ENCODE assay signal across 8 cellular contexts in genomic region chr1:39787108-39787375, GRCh38. TPM values are rescaled to one million over a fixed set of nuclear protein-coding genes. Genes with fewer than 3 reads are reported as not detected.
A peak's percentile ranks its signal among the peaks of the same experiment; 100 is the strongest.
DNase-seq lines count a peak whose midpoint lies in the region; ATAC-seq, FAIRE-seq and TF ChIP-seq lines count a peak whose summit lies in the region.
"Not testable (repeated sequence)": the region's sequence is repeated elsewhere in the genome, so short reads cannot be mapped to it uniquely, and the experiment has no call there.

No MANE protein-coding gene starts in this region.

- H2AFZ ChIP-seq in HepG2 (ENCODE audit: low read length) = not testable (repeated sequence)

- CTCF ChIA-PET in CD4-positive, alpha-beta memory T cell (lab: Charles Lee; ENCODE audit: partially characterized antibody) = interaction anchor here (1.6 kb wide), 1 partner anchor 12 kb away, joined by 5 read pairs; no protein-coding TSS in a partner anchor
- CTCF ChIA-PET in activated CD4-positive, alpha-beta T cell treated with anti-CD3 and anti-CD28 coated beads for 36 hours (lab: Charles Lee) = interaction anchor here (0.9 kb wide), 1 partner anchor 12 kb away, joined by 4 read pairs; no protein-coding TSS in a partner anchor
- CTCF ChIA-PET in HepG2 (lab: Yijun Ruan, JAX; ENCODE audit: low intra/inter-chr PET ratio, low total read pairs) = not testable (repeated sequence)

- not testable (repeated sequence) for BruUV-seq in HepG2 (replicated peaks; lab: Mats Ljungman, UMichigan)

- FAIRE-seq in HepG2 (lab: Jason Lieb, UNC) = not testable (repeated sequence)

- not testable (repeated sequence) for ATAC-seq in activated CD4-positive, alpha-beta T cell treated with anti-CD3 and anti-CD28 coated beads for 36 hours; HepG2

- H3K36me3 Mint-ChIP-seq in CD4-positive, alpha-beta memory T cell; IgD-negative memory B cell; activated CD4-positive, alpha-beta T cell treated with anti-CD3 and anti-CD28 coated beads for 36 hours (ENCODE audit: low read depth); activated T-helper 2 cell treated with anti-CD3 and anti-CD28 coated beads, Interferon-gamma antibody, Interleukin-2, Interleukin-4, amounts not matched to agents 10 μg/mL and 5 μg/mL and 100 μg/mL, durations not matched to agents 14 hours and 24 hours and 36 hours (ENCODE audit: low read depth); nephron (ENCODE audit: low read depth): not testable (repeated sequence)

- not testable (repeated sequence) for H4K20me1 ChIP-seq in HepG2 (ENCODE audit: insufficient read depth, low read length)

- not testable (repeated sequence) for H3K9ac ChIP-seq in HepG2 (ENCODE audit: insufficient read depth, low read depth, low read length)

- intact Hi-C loops in CD4-positive, alpha-beta memory T cell (cut with micrococcal nuclease); activated CD4-positive, alpha-beta T cell treated with anti-CD3 and anti-CD28 coated beads for 36 hours (cut with DNase I, micrococcal nuclease); activated T-helper 2 cell treated with anti-CD3 and anti-CD28 coated beads, Interferon-gamma antibody, Interleukin-2, Interleukin-4, amounts not matched to agents 10 μg/mL and 5 μg/mL and 100 μg/mL, durations not matched to agents 14 hours and 24 hours and 36 hours (cut with micrococcal nuclease); HepG2 (cut with micrococcal nuclease; ENCODE audit: unreplicated experiment): not testable (repeated sequence)

- H3K27ac ChIP-seq in CD4-positive, alpha-beta memory T cell (ENCODE audit: low read depth, low read length); HepG2 (ENCODE audit: extremely low read length, insufficient read depth, low read length): not testable (repeated sequence)
- H3K27ac ChIP-seq in caudate nucleus (ENCODE audit: low read depth, low read length) (peak overlapping the region; percentile 62), substantia nigra (ENCODE audit: low read depth, low read length, poor library complexity, severe bottlenecking) (peak overlapping the region; percentile 77)

- TF ChIP-seq POLR2A in HepG2 (IDR thresholded peaks at IDR 0.05; ENCODE audit: insufficient read depth in 1 of 2, low read depth in 2 of 2, low read length in 2 of 2) = not testable (repeated sequence)

- TF ChIP-seq EP300 in HepG2 (IDR thresholded peaks at IDR 0.05; ENCODE audit: low read depth in 2 of 2, low read length in 2 of 2); HepG2 (CRISPR knock-in tag; IDR thresholded peaks at IDR 0.05; ENCODE audit: borderline replicate concordance): not testable (repeated sequence)

- not testable (repeated sequence) for H3K4me3 ChIP-seq in CD4-positive, alpha-beta memory T cell (ENCODE audit: low read length in 2 of 2); HepG2 (replicated peaks in 1 of 3; ENCODE audit: insufficient read depth in 1 of 3, low read depth in 2 of 3, low read length in 3 of 3)

- H3K79me2 ChIP-seq in HepG2 (ENCODE audit: insufficient read depth, low read length) = not testable (repeated sequence)

- H3K4me3 Mint-ChIP-seq in CD4-positive, alpha-beta memory T cell = peak overlapping the region in 7 of 8 donors; percentile 51 to 79 (median 68)
- H3K4me3 Mint-ChIP-seq in IgD-negative memory B cell (peak overlapping the region; percentile 76 to 87 (median 82)), nephron (peak overlapping the region; percentile 54 to 74 (median 68))
- peak overlapping the region; percentile 21 for H3K4me3 Mint-ChIP-seq in activated CD4-positive, alpha-beta T cell treated with anti-CD3 and anti-CD28 coated beads for 36 hours
- H3K4me3 Mint-ChIP-seq in activated T-helper 2 cell treated with anti-CD3 and anti-CD28 coated beads, Interferon-gamma antibody, Interleukin-2, Interleukin-4, amounts not matched to agents 10 μg/mL and 5 μg/mL and 100 μg/mL, durations not matched to agents 14 hours and 24 hours and 36 hours (ENCODE audit: low read depth) = peak overlapping the region; percentile 24

- H3K27ac Mint-ChIP-seq in CD4-positive, alpha-beta memory T cell = peak overlapping the region in 2 of 7 donors; percentile 9 to 10
- H3K27ac Mint-ChIP-seq in IgD-negative memory B cell = peak overlapping the region; percentile 54 to 84 (median 71)
- not testable (repeated sequence) for H3K27ac Mint-ChIP-seq in activated CD4-positive, alpha-beta T cell treated with anti-CD3 and anti-CD28 coated beads for 36 hours; activated T-helper 2 cell treated with anti-CD3 and anti-CD28 coated beads, Interferon-gamma antibody, Interleukin-2, Interleukin-4, amounts not matched to agents 10 μg/mL and 5 μg/mL and 100 μg/mL, durations not matched to agents 14 hours and 24 hours and 36 hours; nephron

- H3K4me2 ChIP-seq in HepG2 (ENCODE audit: low read depth, low read length) = not testable (repeated sequence)

- 65% methylated on average over 2 of the region's 5 CpGs for WGBS in HepG2 (ENCODE audit: low lambda C conversion rate)

- not testable (repeated sequence) for H3K27me3 Mint-ChIP-seq in CD4-positive, alpha-beta memory T cell; IgD-negative memory B cell
- H3K27me3 Mint-ChIP-seq in activated CD4-positive, alpha-beta T cell treated with anti-CD3 and anti-CD28 coated beads for 36 hours = peaks cover 22% of the 10 kb centered on the region
- peaks cover 25% of the 10 kb centered on the region for H3K27me3 Mint-ChIP-seq in activated T-helper 2 cell treated with anti-CD3 and anti-CD28 coated beads, Interferon-gamma antibody, Interleukin-2, Interleukin-4, amounts not matched to agents 10 μg/mL and 5 μg/mL and 100 μg/mL, durations not matched to agents 14 hours and 24 hours and 36 hours (ENCODE audit: low read depth)
- peaks cover 68% of the 10 kb centered on the region for H3K27me3 Mint-ChIP-seq in nephron (ENCODE audit: low read depth)

- in situ Hi-C loops in HepG2 (cut with HindIII; ENCODE audit: extremely low pct_ligation_motif_present, low pct_unique_long_range_greater_than_20kb) = not testable (repeated sequence)

- not testable (repeated sequence) for H3K9me3 Mint-ChIP-seq in CD4-positive, alpha-beta memory T cell; IgD-negative memory B cell; activated CD4-positive, alpha-beta T cell treated with anti-CD3 and anti-CD28 coated beads for 36 hours (ENCODE audit: low read depth); activated T-helper 2 cell treated with anti-CD3 and anti-CD28 coated beads, Interferon-gamma antibody, Interleukin-2, Interleukin-4, amounts not matched to agents 10 μg/mL and 5 μg/mL and 100 μg/mL, durations not matched to agents 14 hours and 24 hours and 36 hours; nephron

- H3K36me3 ChIP-seq in CD4-positive, alpha-beta memory T cell (ENCODE audit: insufficient read depth, low read length); HepG2 (replicated peaks in 1 of 2; ENCODE audit: control insufficient read depth in 1 of 2, insufficient read depth in 2 of 2, low read length in 2 of 2): not testable (repeated sequence)

- not testable (repeated sequence) for H3K27me3 ChIP-seq in CD4-positive, alpha-beta memory T cell (ENCODE audit: insufficient read depth, low read length)
- peaks cover 0 to 15% of the 10 kb centered on the region in 2 experiments; a peak in 3 of 5 replicates for H3K27me3 ChIP-seq in HepG2 (ENCODE audit: control insufficient read depth in 1 of 2, insufficient read depth in 2 of 2, low read length in 2 of 2)

- not testable (repeated sequence) for H3K4me1 ChIP-seq in CD4-positive, alpha-beta memory T cell (ENCODE audit: insufficient read depth, low read length); HepG2 (ENCODE audit: insufficient read depth, low read length)

- H3K4me1 Mint-ChIP-seq in CD4-positive, alpha-beta memory T cell = peaks cover 0 to 22% (median 7%) of the 10 kb centered on the region in 4 donors
- peaks cover 0 to 29% (median 8%) of the 10 kb centered on the region in 3 donors for H3K4me1 Mint-ChIP-seq in IgD-negative memory B cell
- H3K4me1 Mint-ChIP-seq in activated CD4-positive, alpha-beta T cell treated with anti-CD3 and anti-CD28 coated beads for 36 hours; activated T-helper 2 cell treated with anti-CD3 and anti-CD28 coated beads, Interferon-gamma antibody, Interleukin-2, Interleukin-4, amounts not matched to agents 10 μg/mL and 5 μg/mL and 100 μg/mL, durations not matched to agents 14 hours and 24 hours and 36 hours (ENCODE audit: low read depth); nephron: not testable (repeated sequence)

- not testable (repeated sequence) for TF ChIP-seq CTCF in HepG2 (CRISPR knock-in tag; IDR thresholded peaks at IDR 0.05); nephron (IDR thresholded peaks at IDR 0.05; ENCODE audit: unreplicated experiment in 3 of 3)

- POLR2A ChIA-PET in CD4-positive, alpha-beta memory T cell (lab: Charles Lee; ENCODE audit: partially characterized antibody) = interaction anchor here (5.0 kb wide), 1 partner anchor 12 kb away, joined by 56 read pairs; no protein-coding TSS in a partner anchor
- POLR2A ChIA-PET in activated CD4-positive, alpha-beta T cell treated with anti-CD3 and anti-CD28 coated beads for 36 hours (lab: Charles Lee); HepG2 (lab: Yijun Ruan, JAX): not testable (repeated sequence)

- not testable (repeated sequence) for H3K9me3 ChIP-seq in CD4-positive, alpha-beta memory T cell (ENCODE audit: control insufficient read depth in 1 of 2, low read length in 2 of 2); HepG2 (ENCODE audit: low read length)

- not testable (repeated sequence) for TF ChIP-seq RAD21 in HepG2 (CRISPR knock-in tag; IDR thresholded peaks at IDR 0.05)

- not testable (repeated sequence) for DNase-seq in CD4-positive, alpha-beta memory T cell; activated CD4-positive, alpha-beta T cell treated with anti-CD3 and anti-CD28 coated beads for 36 hours; activated T-helper 2 cell treated with anti-CD3 and anti-CD28 coated beads, Interferon-gamma antibody, Interleukin-2, Interleukin-4, amounts not matched to agents 10 μg/mL and 5 μg/mL and 100 μg/mL, durations not matched to agents 14 hours and 24 hours and 36 hours (ENCODE audit: low spot score); caudate nucleus (lab: John Stamatoyannopoulos, UW); HepG2 (ENCODE audit: low spot score); substantia nigra (lab: John Stamatoyannopoulos, UW)

RNA-seq across cellular contexts. Expression of gene BMP8B, which starts 1.6 kb away (rescaled TPM):
- under 1 TPM; 0.89 to 0.99 TPM for total RNA-seq in CD4-positive, alpha-beta memory T cell
- under 1 TPM; 0.03 to 0.07 TPM for polyA plus RNA-seq in CD4-positive, alpha-beta memory T cell
- polyA plus RNA-seq in IgD-negative memory B cell = 0.14 TPM
- under 1 TPM; 0.21 to 0.28 TPM for total RNA-seq in activated CD4-positive, alpha-beta T cell treated with anti-CD3 and anti-CD28 coated beads for 36 hours
- 1.8 and 1.9 TPM in 2 replicates for total RNA-seq in activated T-helper 2 cell treated with anti-CD3 and anti-CD28 coated beads, Interferon-gamma antibody, Interleukin-2, Interleukin-4, amounts not matched to agents 10 μg/mL and 5 μg/mL and 100 μg/mL, durations not matched to agents 14 hours and 24 hours and 36 hours
- total RNA-seq in HepG2 (2016; rRNA removed; fragmentation: Illumina TruSeq; extraction: Trizol) = 0.14 and 0.29 TPM in 2 replicates
- not detected in 2 replicates for total RNA-seq in HepG2 (2016; cell fraction: cytosol; rRNA removed; fragmentation: Illumina TruSeq; extraction: Trizol; ENCODE audit: low read depth)
- total RNA-seq in HepG2 (2016; cell fraction: insoluble cytoplasmic fraction; rRNA removed; fragmentation: Illumina TruSeq; extraction: Trizol) = 0.22 and 0.36 TPM in 2 replicates
- total RNA-seq in HepG2 (2016; cell fraction: membrane; rRNA removed; fragmentation: Illumina TruSeq; extraction: Trizol) = 0.09 and 0.17 TPM in 2 replicates
- total RNA-seq in HepG2 (2016; cell fraction: nucleus; rRNA removed; fragmentation: Illumina TruSeq; extraction: Trizol) = 0.22 and 0.34 TPM in 2 replicates
- polyA plus RNA-seq in HepG2 (2011; rRNA removed) = 0.41 and 0.48 TPM in 2 replicates
- 0.24 and 0.41 TPM in 2 replicates for polyA plus RNA-seq in HepG2 (2011; cell fraction: cytosol; rRNA removed)
- 0.24 and 0.33 TPM in 2 replicates for polyA plus RNA-seq in HepG2 (2011; cell fraction: nucleus; rRNA removed)
- 0.68 and 0.78 TPM in 2 replicates for polyA plus RNA-seq in HepG2 (2012)
- polyA plus RNA-seq in HepG2 (2016; cell fraction: cytosol; fragmentation: Illumina TruSeq; extraction: Trizol; ENCODE audit: low read depth) = 0.03 TPM in 2 replicates
- 0.24 and 0.44 TPM in 2 replicates for polyA plus RNA-seq in HepG2 (2016; cell fraction: insoluble cytoplasmic fraction; fragmentation: Illumina TruSeq; extraction: Trizol; ENCODE audit: low read depth)
- 0.06 and 0.09 TPM in 2 replicates for polyA plus RNA-seq in HepG2 (2016; cell fraction: membrane; fragmentation: Illumina TruSeq; extraction: Trizol; ENCODE audit: low read depth)
- polyA plus RNA-seq in HepG2 (2016; cell fraction: nucleus; fragmentation: Illumina TruSeq; extraction: Trizol; ENCODE audit: insufficient read depth, low read depth) = 0.37 and 0.51 TPM in 2 replicates
- polyA minus RNA-seq in HepG2 (2011; rRNA and poly(A)+ RNA removed; ENCODE audit: low replicate concordance) = 0.62 and 4.1 TPM in 2 replicates
- 0.40 and 0.44 TPM in 2 replicates for polyA minus RNA-seq in HepG2 (2011; cell fraction: cytosol; rRNA and poly(A)+ RNA removed)
- 0.12 and 0.26 TPM in 2 replicates for polyA minus RNA-seq in HepG2 (2011; cell fraction: nucleus; rRNA and poly(A)+ RNA removed)

RNA-seq across cellular contexts. Expression of gene OXCT2, which starts 15.9 kb away (rescaled TPM):
- under 1 TPM in 1 of 2 experiments, not detected in 1; 0.36 TPM for total RNA-seq in CD4-positive, alpha-beta memory T cell
- not detected for polyA plus RNA-seq in CD4-positive, alpha-beta memory T cell
- polyA plus RNA-seq in IgD-negative memory B cell (0.93 TPM), HepG2 (2011; rRNA removed) (0.21 and 0.26 TPM in 2 replicates)
- total RNA-seq in activated CD4-positive, alpha-beta T cell treated with anti-CD3 and anti-CD28 coated beads for 36 hours = 1 to 10 TPM in 1 of 2 experiments, under 1 TPM in 1; 0.49 to 1.5 TPM
- 5.5 and 5.6 TPM in 2 replicates for total RNA-seq in activated T-helper 2 cell treated with anti-CD3 and anti-CD28 coated beads, Interferon-gamma antibody, Interleukin-2, Interleukin-4, amounts not matched to agents 10 μg/mL and 5 μg/mL and 100 μg/mL, durations not matched to agents 14 hours and 24 hours and 36 hours
- total RNA-seq in HepG2 (2016; rRNA removed; fragmentation: Illumina TruSeq; extraction: Trizol) = 0.33 TPM in 1 of 2 replicates, not detected in the other
- total RNA-seq in HepG2 (2016; cell fraction: cytosol; rRNA removed; fragmentation: Illumina TruSeq; extraction: Trizol; ENCODE audit: low read depth) = not detected in 2 replicates
- total RNA-seq in HepG2 (2016; cell fraction: insoluble cytoplasmic fraction; rRNA removed; fragmentation: Illumina TruSeq; extraction: Trizol) = 0.43 TPM in 1 of 2 replicates, not detected in the other
- total RNA-seq in HepG2 (2016; cell fraction: membrane; rRNA removed; fragmentation: Illumina TruSeq; extraction: Trizol) = 0.12 and 0.17 TPM in 2 replicates
- 0.22 and 0.34 TPM in 2 replicates for total RNA-seq in HepG2 (2016; cell fraction: nucleus; rRNA removed; fragmentation: Illumina TruSeq; extraction: Trizol)
- polyA plus RNA-seq in HepG2 (2011; cell fraction: cytosol; rRNA removed) = 0.18 and 0.31 TPM in 2 replicates
- polyA plus RNA-seq in HepG2 (2011; cell fraction: nucleus; rRNA removed) = 1.2 and 1.7 TPM in 2 replicates
- 0.25 TPM in 2 replicates for polyA plus RNA-seq in HepG2 (2012)
- polyA plus RNA-seq in HepG2 (2016; cell fraction: cytosol; fragmentation: Illumina TruSeq; extraction: Trizol; ENCODE audit: low read depth) = not detected in 2 replicates
- 0.29 TPM in 1 of 2 replicates, not detected in the other for polyA plus RNA-seq in HepG2 (2016; cell fraction: insoluble cytoplasmic fraction; fragmentation: Illumina TruSeq; extraction: Trizol; ENCODE audit: low read depth)
- not detected in 2 replicates for polyA plus RNA-seq in HepG2 (2016; cell fraction: membrane; fragmentation: Illumina TruSeq; extraction: Trizol; ENCODE audit: low read depth)
- polyA plus RNA-seq in HepG2 (2016; cell fraction: nucleus; fragmentation: Illumina TruSeq; extraction: Trizol; ENCODE audit: insufficient read depth, low read depth) = 0.93 and 1.2 TPM in 2 replicates
- polyA minus RNA-seq in HepG2 (2011; rRNA and poly(A)+ RNA removed; ENCODE audit: low replicate concordance) = 0.22 and 1.3 TPM in 2 replicates
- polyA minus RNA-seq in HepG2 (2011; cell fraction: cytosol; rRNA and poly(A)+ RNA removed) = 0.30 TPM in 1 of 2 replicates, not detected in the other
- 0.64 and 0.99 TPM in 2 replicates for polyA minus RNA-seq in HepG2 (2011; cell fraction: nucleus; rRNA and poly(A)+ RNA removed)

RNA-seq across cellular contexts. Expression of gene PPIE, which starts 48.4 kb away (rescaled TPM):
- total RNA-seq in CD4-positive, alpha-beta memory T cell = 10 to 100 TPM; 67.7 to 69.4 TPM
- polyA plus RNA-seq in CD4-positive, alpha-beta memory T cell = 100 to 1,000 TPM in 1 of 2 donors, 10 to 100 TPM in 1; 77.2 to 162 TPM
- 83.7 TPM for polyA plus RNA-seq in IgD-negative memory B cell
- total RNA-seq in activated CD4-positive, alpha-beta T cell treated with anti-CD3 and anti-CD28 coated beads for 36 hours = 10 to 100 TPM; 55.3 to 70.4 TPM
- total RNA-seq in activated T-helper 2 cell treated with anti-CD3 and anti-CD28 coated beads, Interferon-gamma antibody, Interleukin-2, Interleukin-4, amounts not matched to agents 10 μg/mL and 5 μg/mL and 100 μg/mL, durations not matched to agents 14 hours and 24 hours and 36 hours = 63.0 and 67.6 TPM in 2 replicates
- 15.3 and 20.9 TPM in 2 replicates for total RNA-seq in HepG2 (2016; rRNA removed; fragmentation: Illumina TruSeq; extraction: Trizol)
- total RNA-seq in HepG2 (2016; cell fraction: cytosol; rRNA removed; fragmentation: Illumina TruSeq; extraction: Trizol; ENCODE audit: low read depth) = 3.8 and 4.1 TPM in 2 replicates
- 16.7 and 22.4 TPM in 2 replicates for total RNA-seq in HepG2 (2016; cell fraction: insoluble cytoplasmic fraction; rRNA removed; fragmentation: Illumina TruSeq; extraction: Trizol)
- total RNA-seq in HepG2 (2016; cell fraction: membrane; rRNA removed; fragmentation: Illumina TruSeq; extraction: Trizol) = 6.2 and 6.9 TPM in 2 replicates
- total RNA-seq in HepG2 (2016; cell fraction: nucleus; rRNA removed; fragmentation: Illumina TruSeq; extraction: Trizol) = 11.7 and 12.9 TPM in 2 replicates
- polyA plus RNA-seq in HepG2 (2011; rRNA removed) = 24.2 and 26.3 TPM in 2 replicates
- 30.4 and 32.8 TPM in 2 replicates for polyA plus RNA-seq in HepG2 (2011; cell fraction: cytosol; rRNA removed)
- polyA plus RNA-seq in HepG2 (2011; cell fraction: nucleus; rRNA removed) = 16.3 and 18.0 TPM in 2 replicates
- polyA plus RNA-seq in HepG2 (2012) = 14.9 and 16.1 TPM in 2 replicates
- polyA plus RNA-seq in HepG2 (2016; cell fraction: cytosol; fragmentation: Illumina TruSeq; extraction: Trizol; ENCODE audit: low read depth) = 3.2 and 3.6 TPM in 2 replicates
- polyA plus RNA-seq in HepG2 (2016; cell fraction: insoluble cytoplasmic fraction; fragmentation: Illumina TruSeq; extraction: Trizol; ENCODE audit: low read depth) = 25.7 and 30.7 TPM in 2 replicates
- polyA plus RNA-seq in HepG2 (2016; cell fraction: membrane; fragmentation: Illumina TruSeq; extraction: Trizol; ENCODE audit: low read depth) = 5.5 and 6.3 TPM in 2 replicates
- polyA plus RNA-seq in HepG2 (2016; cell fraction: nucleus; fragmentation: Illumina TruSeq; extraction: Trizol; ENCODE audit: insufficient read depth, low read depth) = 14.6 and 17.0 TPM in 2 replicates
- 12.2 and 26.4 TPM in 2 replicates for polyA minus RNA-seq in HepG2 (2011; rRNA and poly(A)+ RNA removed; ENCODE audit: low replicate concordance)
- 4.8 and 5.6 TPM in 2 replicates for polyA minus RNA-seq in HepG2 (2011; cell fraction: cytosol; rRNA and poly(A)+ RNA removed)
- 15.5 and 15.9 TPM in 2 replicates for polyA minus RNA-seq in HepG2 (2011; cell fraction: nucleus; rRNA and poly(A)+ RNA removed)

Comparison
In these comparisons a context has a peak if more than half of its experiments do, and no peak if none do; other contexts are left out.
1. H3K4me3 Mint-ChIP-seq: peak in every context shown above with its lines; median percentile 82 in IgD-negative memory B cell; 68 in CD4-positive, alpha-beta memory T cell; 68 in nephron; 24 in activated T-helper 2 cell treated with anti-CD3 and anti-CD28 coated beads, Interferon-gamma antibody, Interleukin-2, Interleukin-4, amounts not matched to agents 10 μg/mL and 5 μg/mL and 100 μg/mL, durations not matched to agents 14 hours and 24 hours and 36 hours; 21 in activated CD4-positive, alpha-beta T cell treated with anti-CD3 and anti-CD28 coated beads for 36 hours.